1 cellular context compared by ENCODE assay signal in genomic region chr1:47333922-47334764, GRCh38.
TF ChIP-seq lines count a peak whose summit lies in the region.

No MANE protein-coding gene starts in this region.

TF ChIP-seq in K562, 482 proteins besides CTCF, POLR2A, EP300 and RAD21 (continued from another document and continues in another):
- peak; percentile 70; the same call in 1 of the 2 replicates for TF ChIP-seq ZBTB2 (IDR thresholded peaks at IDR 0.05)
- TF ChIP-seq MBD2 (IDR thresholded peaks at IDR 0.05; ENCODE audit: borderline replicate concordance, low read depth) = 0 out of 2 replicates have a peak, but pooled peaks have one; percentile 12
- no peak for TF ChIP-seq MAFG (tag; conservative IDR thresholded peaks at IDR 0.05)
- no peak for TF ChIP-seq ZNF398 (CRISPR knock-in tag; IDR thresholded peaks at IDR 0.05)
- no peak for TF ChIP-seq CBFA2T3 (IDR thresholded peaks at IDR 0.05)
- peak; percentile 59; the same call in 1 of the 2 replicates for TF ChIP-seq HNRNPL (IDR thresholded peaks at IDR 0.05; ENCODE audit: low read depth, low read length)
- TF ChIP-seq ZNF282 (CRISPR knock-in tag; IDR thresholded peaks at IDR 0.05) = no peak
- no peak for TF ChIP-seq MAFF (IDR thresholded peaks at IDR 0.05; ENCODE audit: low read length)
- peak; percentile 44; the same call in 1 of the 2 replicates for TF ChIP-seq TFAP4 (CRISPR knock-in tag; IDR thresholded peaks at IDR 0.05; ENCODE audit: borderline replicate concordance)
- TF ChIP-seq NCOR1 (IDR thresholded peaks at IDR 0.05) = no peak
- TF ChIP-seq MIER1 (IDR thresholded peaks at IDR 0.05; ENCODE audit: low read depth) = no peak
- no peak; the same call in 1 of the 2 replicates for TF ChIP-seq RUNX1 (IDR thresholded peaks at IDR 0.05; ENCODE audit: low read depth)
- no peak for TF ChIP-seq ILF3 (IDR thresholded peaks at IDR 0.05; ENCODE audit: borderline replicate concordance)
- TF ChIP-seq, protein P1, sequence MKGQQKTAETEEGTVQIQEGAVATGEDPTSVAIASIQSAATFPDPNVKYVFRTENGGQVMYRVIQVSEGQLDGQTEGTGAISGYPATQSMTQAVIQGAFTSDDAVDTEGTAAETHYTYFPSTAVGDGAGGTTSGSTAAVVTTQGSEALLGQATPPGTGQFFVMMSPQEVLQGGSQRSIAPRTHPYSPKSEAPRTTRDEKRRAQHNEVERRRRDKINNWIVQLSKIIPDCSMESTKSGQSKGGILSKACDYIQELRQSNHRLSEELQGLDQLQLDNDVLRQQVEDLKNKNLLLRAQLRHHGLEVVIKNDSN (CRISPR knock-in tag; IDR thresholded peaks at IDR 0.05) = peak; percentile 51; the same call in 1 of the 2 replicates
- peak; percentile 56 for TF ChIP-seq ATF7 (IDR thresholded peaks at IDR 0.05)
- no peak for TF ChIP-seq HIVEP1 (CRISPR knock-in tag; IDR thresholded peaks at IDR 0.05)
- no peak for TF ChIP-seq DDX20 (tag; IDR thresholded peaks at IDR 0.05; ENCODE audit: low read depth)
- no peak for TF ChIP-seq OTX1 (CRISPR knock-in tag; IDR thresholded peaks at IDR 0.05)
- no peak for TF ChIP-seq RFX7 (CRISPR knock-in tag; IDR thresholded peaks at IDR 0.05)
- peak; percentile 37 for TF ChIP-seq NEUROD1 (IDR thresholded peaks at IDR 0.05; ENCODE audit: borderline replicate concordance, low read depth, low read length, partially characterized antibody)
- no peak for TF ChIP-seq ZNF253 (CRISPR knock-in tag; conservative IDR thresholded peaks at IDR 0.05)
- TF ChIP-seq, protein P2, sequence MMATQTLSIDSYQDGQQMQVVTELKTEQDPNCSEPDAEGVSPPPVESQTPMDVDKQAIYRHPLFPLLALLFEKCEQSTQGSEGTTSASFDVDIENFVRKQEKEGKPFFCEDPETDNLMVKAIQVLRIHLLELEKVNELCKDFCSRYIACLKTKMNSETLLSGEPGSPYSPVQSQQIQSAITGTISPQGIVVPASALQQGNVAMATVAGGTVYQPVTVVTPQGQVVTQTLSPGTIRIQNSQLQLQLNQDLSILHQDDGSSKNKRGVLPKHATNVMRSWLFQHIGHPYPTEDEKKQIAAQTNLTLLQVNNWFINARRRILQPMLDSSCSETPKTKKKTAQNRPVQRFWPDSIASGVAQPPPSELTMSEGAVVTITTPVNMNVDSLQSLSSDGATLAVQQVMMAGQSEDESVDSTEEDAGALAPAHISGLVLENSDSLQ (IDR thresholded peaks at IDR 0.05) = no peak
- TF ChIP-seq FIP1L1 (IDR thresholded peaks at IDR 0.05; ENCODE audit: low read depth, low read length, poor library complexity, severe bottlenecking) = peak; percentile 88
- no peak for TF ChIP-seq POLR2AphosphoS2 (IDR thresholded peaks at IDR 0.05; ENCODE audit: low read length)
- no peak for TF ChIP-seq ARHGAP35 (IDR thresholded peaks at IDR 0.05; ENCODE audit: partially characterized antibody)
- TF ChIP-seq ZNF449 (CRISPR knock-in tag; IDR thresholded peaks at IDR 0.05) = no peak
- TF ChIP-seq TCFL5 (CRISPR knock-in tag; conservative IDR thresholded peaks at IDR 0.05) = no peak
- peak; percentile 34; the same call in 1 of the 2 replicates for TF ChIP-seq ETV5 (CRISPR knock-in tag; IDR thresholded peaks at IDR 0.05; ENCODE audit: low read depth)
- TF ChIP-seq, protein P3, sequence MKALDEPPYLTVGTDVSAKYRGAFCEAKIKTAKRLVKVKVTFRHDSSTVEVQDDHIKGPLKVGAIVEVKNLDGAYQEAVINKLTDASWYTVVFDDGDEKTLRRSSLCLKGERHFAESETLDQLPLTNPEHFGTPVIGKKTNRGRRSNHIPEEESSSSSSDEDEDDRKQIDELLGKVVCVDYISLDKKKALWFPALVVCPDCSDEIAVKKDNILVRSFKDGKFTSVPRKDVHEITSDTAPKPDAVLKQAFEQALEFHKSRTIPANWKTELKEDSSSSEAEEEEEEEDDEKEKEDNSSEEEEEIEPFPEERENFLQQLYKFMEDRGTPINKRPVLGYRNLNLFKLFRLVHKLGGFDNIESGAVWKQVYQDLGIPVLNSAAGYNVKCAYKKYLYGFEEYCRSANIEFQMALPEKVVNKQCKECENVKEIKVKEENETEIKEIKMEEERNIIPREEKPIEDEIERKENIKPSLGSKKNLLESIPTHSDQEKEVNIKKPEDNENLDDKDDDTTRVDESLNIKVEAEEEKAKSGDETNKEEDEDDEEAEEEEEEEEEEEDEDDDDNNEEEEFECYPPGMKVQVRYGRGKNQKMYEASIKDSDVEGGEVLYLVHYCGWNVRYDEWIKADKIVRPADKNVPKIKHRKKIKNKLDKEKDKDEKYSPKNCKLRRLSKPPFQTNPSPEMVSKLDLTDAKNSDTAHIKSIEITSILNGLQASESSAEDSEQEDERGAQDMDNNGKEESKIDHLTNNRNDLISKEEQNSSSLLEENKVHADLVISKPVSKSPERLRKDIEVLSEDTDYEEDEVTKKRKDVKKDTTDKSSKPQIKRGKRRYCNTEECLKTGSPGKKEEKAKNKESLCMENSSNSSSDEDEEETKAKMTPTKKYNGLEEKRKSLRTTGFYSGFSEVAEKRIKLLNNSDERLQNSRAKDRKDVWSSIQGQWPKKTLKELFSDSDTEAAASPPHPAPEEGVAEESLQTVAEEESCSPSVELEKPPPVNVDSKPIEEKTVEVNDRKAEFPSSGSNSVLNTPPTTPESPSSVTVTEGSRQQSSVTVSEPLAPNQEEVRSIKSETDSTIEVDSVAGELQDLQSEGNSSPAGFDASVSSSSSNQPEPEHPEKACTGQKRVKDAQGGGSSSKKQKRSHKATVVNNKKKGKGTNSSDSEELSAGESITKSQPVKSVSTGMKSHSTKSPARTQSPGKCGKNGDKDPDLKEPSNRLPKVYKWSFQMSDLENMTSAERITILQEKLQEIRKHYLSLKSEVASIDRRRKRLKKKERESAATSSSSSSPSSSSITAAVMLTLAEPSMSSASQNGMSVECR (CRISPR knock-in tag; IDR thresholded peaks at IDR 0.05) = peak; percentile 65; the same call in 1 of the 2 replicates
- no peak for TF ChIP-seq ZNF133 (CRISPR knock-in tag; IDR thresholded peaks at IDR 0.05)
- TF ChIP-seq ZBTB1 (CRISPR knock-in tag; IDR thresholded peaks at IDR 0.05; ENCODE audit: borderline replicate concordance, low read depth) = no peak; the same call in 1 of the 2 replicates
- TF ChIP-seq EP400 (IDR thresholded peaks at IDR 0.05) = peak; percentile 65
- TF ChIP-seq RBM14 (IDR thresholded peaks at IDR 0.05; ENCODE audit: borderline replicate concordance, insufficient read depth, low read depth, low read length) = no peak
- peak; percentile 82 for TF ChIP-seq PCBP1 (IDR thresholded peaks at IDR 0.05; ENCODE audit: low read depth, low read length, poor library complexity, severe bottlenecking)
- TF ChIP-seq PRMT5 (CRISPR knock-in tag; IDR thresholded peaks at IDR 0.05) = no peak
- no peak for TF ChIP-seq ZNF583 (CRISPR knock-in tag; IDR thresholded peaks at IDR 0.05)
- TF ChIP-seq, protein P4, sequence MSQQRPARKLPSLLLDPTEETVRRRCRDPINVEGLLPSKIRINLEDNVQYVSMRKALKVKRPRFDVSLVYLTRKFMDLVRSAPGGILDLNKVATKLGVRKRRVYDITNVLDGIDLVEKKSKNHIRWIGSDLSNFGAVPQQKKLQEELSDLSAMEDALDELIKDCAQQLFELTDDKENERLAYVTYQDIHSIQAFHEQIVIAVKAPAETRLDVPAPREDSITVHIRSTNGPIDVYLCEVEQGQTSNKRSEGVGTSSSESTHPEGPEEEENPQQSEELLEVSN (IDR thresholded peaks at IDR 0.05; ENCODE audit: borderline replicate concordance in 1 of 2, extremely low read depth in 1 of 2, insufficient read depth in 1 of 2, insufficient read length in 1 of 2, low read depth in 1 of 2, low read length in 1 of 2, poor library complexity in 1 of 2, severe bottlenecking in 1 of 2) = peak in 1 of 2 experiments; percentile 34
- TF ChIP-seq CBFA2T2 (conservative IDR thresholded peaks at IDR 0.05) = no peak
- TF ChIP-seq TGIF2 (CRISPR knock-in tag; IDR thresholded peaks at IDR 0.05) = peak; percentile 69; the same call in 1 of the 2 replicates
- no peak for TF ChIP-seq MCM5 (IDR thresholded peaks at IDR 0.05; ENCODE audit: low read depth)
- peak; percentile 57; the same call in 1 of the 2 replicates for TF ChIP-seq SIN3B (IDR thresholded peaks at IDR 0.05; ENCODE audit: low read depth)
- TF ChIP-seq RB1 (IDR thresholded peaks at IDR 0.05; ENCODE audit: low read depth) = peak; percentile 18
- TF ChIP-seq SRSF3 (IDR thresholded peaks at IDR 0.05; ENCODE audit: insufficient read depth, low read length) = 0 out of 2 replicates have a peak, but pooled peaks have one; percentile 18
- TF ChIP-seq SRSF9 (IDR thresholded peaks at IDR 0.05; ENCODE audit: borderline replicate concordance, low read depth, low read length) = no peak
- TF ChIP-seq TEAD4 (IDR thresholded peaks at IDR 0.05; ENCODE audit: low read length) = no peak
- TF ChIP-seq TEAD4 (CRISPR knock-in tag; IDR thresholded peaks at IDR 0.05; ENCODE audit: borderline replicate concordance) = peak; percentile 72; the same call in 1 of the 2 replicates
- TF ChIP-seq, protein P5, sequence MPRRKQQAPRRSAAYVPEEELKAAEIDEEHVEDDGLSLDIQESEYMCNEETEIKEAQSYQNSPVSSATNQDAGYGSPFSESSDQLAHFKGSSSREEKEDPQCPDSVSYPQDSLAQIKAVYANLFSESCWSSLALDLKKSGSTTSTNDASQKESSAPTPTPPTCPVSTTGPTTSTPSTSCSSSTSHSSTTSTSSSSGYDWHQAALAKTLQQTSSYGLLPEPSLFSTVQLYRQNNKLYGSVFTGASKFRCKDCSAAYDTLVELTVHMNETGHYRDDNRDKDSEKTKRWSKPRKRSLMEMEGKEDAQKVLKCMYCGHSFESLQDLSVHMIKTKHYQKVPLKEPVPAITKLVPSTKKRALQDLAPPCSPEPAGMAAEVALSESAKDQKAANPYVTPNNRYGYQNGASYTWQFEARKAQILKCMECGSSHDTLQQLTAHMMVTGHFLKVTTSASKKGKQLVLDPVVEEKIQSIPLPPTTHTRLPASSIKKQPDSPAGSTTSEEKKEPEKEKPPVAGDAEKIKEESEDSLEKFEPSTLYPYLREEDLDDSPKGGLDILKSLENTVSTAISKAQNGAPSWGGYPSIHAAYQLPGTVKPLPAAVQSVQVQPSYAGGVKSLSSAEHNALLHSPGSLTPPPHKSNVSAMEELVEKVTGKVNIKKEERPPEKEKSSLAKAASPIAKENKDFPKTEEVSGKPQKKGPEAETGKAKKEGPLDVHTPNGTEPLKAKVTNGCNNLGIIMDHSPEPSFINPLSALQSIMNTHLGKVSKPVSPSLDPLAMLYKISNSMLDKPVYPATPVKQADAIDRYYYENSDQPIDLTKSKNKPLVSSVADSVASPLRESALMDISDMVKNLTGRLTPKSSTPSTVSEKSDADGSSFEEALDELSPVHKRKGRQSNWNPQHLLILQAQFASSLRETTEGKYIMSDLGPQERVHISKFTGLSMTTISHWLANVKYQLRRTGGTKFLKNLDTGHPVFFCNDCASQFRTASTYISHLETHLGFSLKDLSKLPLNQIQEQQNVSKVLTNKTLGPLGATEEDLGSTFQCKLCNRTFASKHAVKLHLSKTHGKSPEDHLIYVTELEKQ (CRISPR knock-in tag; IDR thresholded peaks at IDR 0.05) = no peak
- no peak for TF ChIP-seq ZBTB12 (CRISPR knock-in tag; IDR thresholded peaks at IDR 0.05)
